Comparison of ENCODE assay signal across 8 cellular contexts in genomic region chr3:2071531-2071930, GRCh38.
"Had no signal": no experiment of that assay in that cellular context is flagged by ENCODE, and none has a peak within 500 bp of the region (broad histone marks: within the 10 kb centered on the region; RNA-seq: fewer than 3 reads in every experiment).

No MANE protein-coding gene starts in this region.

- DNase-seq: GDM1, GF-D8 had no signal

- FAIRE-seq: G401.6, GM12878, GM12891, GM12892, GM18507, GM19239 had no signal

- H3K4me3 ChIP-seq: GM12878 had no signal

- ATAC-seq: GM12878 had no signal
